8 cellular contexts compared by ENCODE assay signal in genomic region chr10:97196213-97197029, GRCh38. TPM values are rescaled to one million over a fixed set of nuclear protein-coding genes. Genes with fewer than 3 reads are reported as not detected.
DNase-seq lines count a peak whose midpoint lies in the region; ATAC-seq, FAIRE-seq and TF ChIP-seq lines count a peak whose summit lies in the region.

No MANE protein-coding gene starts in this region.

- H3K27ac Mint-ChIP-seq in IgD-negative memory B cell = no peak overlapping the region

- H3K4me3 Mint-ChIP-seq in IgD-negative memory B cell = peak overlapping the region; percentile 75 to 92 (median 86)

- peaks cover 35% of the 10 kb centered on the region for H3K27me3 Mint-ChIP-seq in IgD-negative memory B cell

- no peaks in the 10 kb centered on the region for H3K36me3 Mint-ChIP-seq in IgD-negative memory B cell

- H3K79me2 ChIP-seq in osteoblast (ENCODE audit: insufficient read depth, low read length) = no peaks in the 10 kb centered on the region

- POLR2A ChIA-PET in A549 (lab: Yijun Ruan, JAX) = no interaction called here

- H4K20me1 ChIP-seq in osteoblast (ENCODE audit: insufficient read depth, low read length) = no peaks in the 10 kb centered on the region

- TF ChIP-seq POLR2A in A549 (IDR thresholded peaks at IDR 0.05; ENCODE audit: low read length) = no peak

- WGBS in A549 (ENCODE audit: missing lambda C conversion rate) = 14% methylated on average over 24 of the region's 56 CpGs
- WGBS in thymus = 4% methylated on average over 56 of the region's 56 CpGs

- FAIRE-seq in A549 (lab: Jason Lieb, UNC) (no peak), GM18507 (lab: Jason Lieb, UNC) (peak; percentile 80)

- CTCF ChIA-PET in A549 (lab: Yijun Ruan, JAX) = interaction anchor here (0.7 to 32.0 kb wide), 42 partner anchors 9 to 826 kb away, joined by 3 to 779 read pairs (median 5); partner anchors contain the start of gene SLIT1

- H3K4me2 ChIP-seq in A549 (peak overlapping the region; percentile 81), osteoblast (ENCODE audit: insufficient read depth, low read length) (peak overlapping the region; percentile 85)

- peak; percentile 67 to 78 for DNase-seq in A549 (ENCODE audit: low read depth in 1 of 2, low spot score in 1 of 2)
- DNase-seq in GM18507 (ENCODE audit: extremely low spot score, insufficient read length, low read depth) = peak; percentile 49
- peak; percentile 47 to 67 for DNase-seq in SJCRH30
- peak; percentile 63 for DNase-seq in activated gamma-delta T cell treated with Interleukin-2 at 50 U/mL for 16 hours
- DNase-seq in germinal center (ENCODE audit: low spot score) = peak; percentile 78
- peak; percentile 93 for DNase-seq in osteoblast (ENCODE audit: insufficient read length, low spot score, missing footprints)

- H3K9me3 Mint-ChIP-seq in IgD-negative memory B cell = no peaks in the 10 kb centered on the region

- peak; percentile 54 to 62 for TF ChIP-seq RAD21 in A549 (conservative IDR thresholded peaks at IDR 0.05 in 1 of 2, IDR thresholded peaks at IDR 0.05 in 1 of 2)

- H2AFZ ChIP-seq in osteoblast (ENCODE audit: low read length) = peak overlapping the region; percentile 77

- peak overlapping the region; percentile 58 for H3K4me3 ChIP-seq in A549
- H3K4me3 ChIP-seq in SJCRH30 = peak overlapping the region; percentile 42
- peak overlapping the region; percentile 71 for H3K4me3 ChIP-seq in osteoblast (ENCODE audit: insufficient read depth, low read length)
- peak overlapping the region; percentile 56 for H3K4me3 ChIP-seq in thymus (ENCODE audit: low read length)

- peak; percentile 92 to 94 for ATAC-seq in A549

- H3K9me3 ChIP-seq in A549 (no peaks in the 10 kb centered on the region), SJCRH30 (replicated peaks) (no peaks in the 10 kb centered on the region), osteoblast (ENCODE audit: low read depth, low read length) (no peaks in the 10 kb centered on the region), thymus (ENCODE audit: control insufficient read depth) (no peaks in the 10 kb centered on the region)

- H3K4me1 ChIP-seq in A549 (no peaks in the 10 kb centered on the region), SJCRH30 (no peaks in the 10 kb centered on the region), osteoblast (ENCODE audit: insufficient read depth, low read length) (peaks cover 3% of the 10 kb centered on the region), thymus (ENCODE audit: control insufficient read depth, insufficient read depth, low read length) (peaks cover 6% of the 10 kb centered on the region)

- H3K36me3 ChIP-seq in SJCRH30 = no peaks in the 10 kb centered on the region
- H3K36me3 ChIP-seq in osteoblast (ENCODE audit: insufficient read depth, low read length) = no peaks in the 10 kb centered on the region
- no peaks in the 10 kb centered on the region for H3K36me3 ChIP-seq in thymus (ENCODE audit: control insufficient read depth, insufficient read depth)

- H3K4me1 Mint-ChIP-seq in IgD-negative memory B cell = peaks cover 12 to 28% (median 23%) of the 10 kb centered on the region in 3 donors

- peak overlapping the region; percentile 51 to 79; a peak in 5 of 6 replicates for H3K27ac ChIP-seq in A549
- no peak overlapping the region for H3K27ac ChIP-seq in SJCRH30
- no peak overlapping the region for H3K27ac ChIP-seq in osteoblast (ENCODE audit: low read depth, low read length)
- no peak overlapping the region for H3K27ac ChIP-seq in thymus (ENCODE audit: low read depth)

- no peak for TF ChIP-seq EP300 in A549 (IDR thresholded peaks at IDR 0.05)

- TF ChIP-seq CTCF in A549 (IDR thresholded peaks at IDR 0.05) = peak; percentile 88
- TF ChIP-seq CTCF in osteoblast (IDR thresholded peaks at IDR 0.05; ENCODE audit: extremely low read depth, low read depth, low read length) = peak; percentile 79

- H3K27me3 ChIP-seq in SJCRH30 (no peaks in the 10 kb centered on the region), osteoblast (ENCODE audit: insufficient read depth, low read length) (peaks cover 32% of the 10 kb centered on the region), thymus (ENCODE audit: control insufficient read depth, insufficient read depth) (peaks cover 2% of the 10 kb centered on the region)

TF ChIP-seq in A549, 52 proteins besides CTCF, POLR2A, EP300 and RAD21 (continues in another document):
- TF ChIP-seq ESRRA (IDR thresholded peaks at IDR 0.05; ENCODE audit: borderline replicate concordance, low read length) (peak; percentile 89), HDAC2 (IDR thresholded peaks at IDR 0.05) (no peak), HES2 (IDR thresholded peaks at IDR 0.05) (no peak), REST (IDR thresholded peaks at IDR 0.05) (no peak), POLR2AphosphoS2 (conservative IDR thresholded peaks at IDR 0.05; ENCODE audit: low read length) (no peak), KDM5A (IDR thresholded peaks at IDR 0.05) (no peak), USF2 (IDR thresholded peaks at IDR 0.05) (no peak), KDM1A (IDR thresholded peaks at IDR 0.05; ENCODE audit: low read depth) (no peak), EHMT2 (IDR thresholded peaks at IDR 0.05; ENCODE audit: low read depth) (no peak), HMGXB4 (CRISPR knock-in tag; IDR thresholded peaks at IDR 0.05; ENCODE audit: borderline replicate concordance) (no peak), RNF2 (IDR thresholded peaks at IDR 0.05; ENCODE audit: borderline replicate concordance, low read depth) (0 out of 2 replicates have a peak, but pooled peaks have one; percentile 61), JUN (IDR thresholded peaks at IDR 0.05) (peak in 1 of 2 experiments; percentile 36; a peak in 1 of 5 replicates), ATOH8 (CRISPR knock-in tag; IDR thresholded peaks at IDR 0.05; ENCODE audit: low read depth) (no peak), FOXS1 (CRISPR knock-in tag; IDR thresholded peaks at IDR 0.05) (no peak)

RNA-seq across cellular contexts. Expression of gene SLIT1, which starts 10.7 kb away (rescaled TPM):
- polyA plus RNA-seq in A549 (2011; rRNA removed) (0.09 and 0.12 TPM in 2 replicates), A549 (2017; fragmentation: RNase III; extraction: RNeasy Plus Mini Kit Qiagen cat#74134 plus additional on column Dnase treatment) (0.03 to 0.07 TPM (median 0.05 TPM) in 3 replicates), IgD-negative memory B cell (not detected), thymus (1.0 TPM)
- 0.03 and 0.06 TPM in 2 replicates for polyA plus RNA-seq in A549 (2012; cell fraction: cytosol; rRNA removed)
- 0.23 and 0.28 TPM in 2 replicates for polyA plus RNA-seq in A549 (2012; cell fraction: nucleus; rRNA removed)
- 0.34 and 0.41 TPM in 2 replicates for polyA minus RNA-seq in A549 (2011; rRNA and poly(A)+ RNA removed)
- total RNA-seq in SJCRH30 (2014; rRNA removed; shearing (Covaris generic)) = 0.03 and 0.04 TPM in 2 replicates
- total RNA-seq in osteoblast = under 0.01 TPM in 1 of 2 replicates, not detected in the other

Comparison
In these comparisons a context has a peak if more than half of its experiments do, and no peak if none do; other contexts are left out.
1. H3K27ac ChIP-seq: peak in A549 (2 of 2); none in SJCRH30 (single experiment), osteoblast (single experiment) and thymus (single experiment).
2. Peak in every context shown above with its lines, with median percentiles within 50 percentile points of each other: DNase-seq and H3K4me3 ChIP-seq.